ENCODE assay signal across 1 cellular context in the genomic region with DNA sequence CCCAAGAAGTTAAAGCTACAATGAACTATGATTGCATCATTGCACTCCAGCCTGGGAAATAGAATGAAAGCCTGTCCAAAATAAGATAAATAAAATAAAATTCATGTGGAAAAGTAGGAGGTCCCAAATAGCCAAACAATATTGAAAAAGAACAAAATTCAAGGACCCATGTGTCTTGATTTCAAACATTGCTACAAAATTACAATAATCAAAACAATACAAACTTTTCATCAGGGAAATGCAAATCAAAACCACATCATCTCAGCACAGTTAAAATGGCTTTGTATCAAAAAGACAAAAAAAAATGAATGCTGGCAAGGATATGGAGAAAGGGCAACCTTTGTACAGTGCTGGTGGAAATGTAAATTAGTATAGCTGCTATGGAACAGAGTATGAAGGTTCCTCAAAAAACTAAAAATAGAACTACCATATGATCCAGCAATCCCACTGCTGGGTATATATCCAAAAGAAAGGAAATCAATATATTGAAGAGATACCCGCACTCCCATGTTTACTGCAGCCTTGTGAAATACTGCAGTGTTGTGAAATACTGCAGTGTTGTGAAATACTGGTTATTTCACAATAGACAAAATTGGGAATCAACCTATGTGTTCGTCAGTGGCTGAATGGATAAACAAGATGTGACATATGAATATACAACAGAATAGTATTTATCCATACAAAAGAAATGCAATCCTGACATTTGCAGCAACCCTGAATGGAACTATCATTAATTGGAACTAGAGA.
TF ChIP-seq lines count a peak whose summit lies in the region.

No MANE protein-coding gene starts in this region.

TF ChIP-seq in IMR-90, 13 proteins besides CTCF, POLR2A, EP300 and RAD21:
- peak; percentile 93 for TF ChIP-seq CEBPB (IDR thresholded peaks at IDR 0.05; ENCODE audit: low read depth, low read length)
- TF ChIP-seq MAFK (IDR thresholded peaks at IDR 0.05; ENCODE audit: low read depth, low read length), result no peak
- no peak for TF ChIP-seq MXI1 (IDR thresholded peaks at IDR 0.05; ENCODE audit: borderline replicate concordance, low read depth, low read length)
- TF ChIP-seq ELK1 (IDR thresholded peaks at IDR 0.05; ENCODE audit: borderline replicate concordance, low read depth, low read length), result no peak
- no peak for TF ChIP-seq CHD1 (IDR thresholded peaks at IDR 0.05; ENCODE audit: low read depth, low read length)
- no peak for TF ChIP-seq RFX5 (IDR thresholded peaks at IDR 0.05; ENCODE audit: low read depth, low read length)
- no peak for TF ChIP-seq BHLHE40 (IDR thresholded peaks at IDR 0.05; ENCODE audit: low read depth, low read length)
